ENCODE assay signal across 20 cellular contexts in the genomic region with DNA sequence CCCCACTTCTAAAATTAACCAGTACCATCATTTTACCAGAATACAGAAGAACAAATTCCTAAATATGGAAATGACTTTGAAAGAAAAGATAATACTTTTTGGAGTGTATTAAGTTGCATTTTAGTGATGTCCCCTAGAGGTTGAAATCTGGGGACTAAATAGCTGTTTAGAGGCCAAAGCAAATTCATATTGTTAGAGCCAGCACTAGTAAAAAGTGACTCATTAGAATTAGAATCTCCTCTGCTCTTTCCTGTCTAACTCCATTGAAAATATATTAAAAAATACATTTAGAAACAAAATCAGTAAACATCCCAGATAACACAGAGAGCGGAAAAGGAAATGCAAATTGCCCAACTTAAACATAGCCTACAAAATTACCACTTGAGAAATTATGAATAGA.
"Had no signal": no experiment of that assay in that cellular context is flagged by ENCODE, and none has a peak within 500 bp of the region (broad histone marks: within the 10 kb centered on the region; RNA-seq: fewer than 3 reads in every experiment).

No MANE protein-coding gene starts in this region.

- H3K9me3 ChIP-seq: colonic mucosa, tibial artery had no signal

- H3K4me3 Mint-ChIP-seq: activated CD4-positive, alpha-beta memory T cell treated with anti-CD3 and anti-CD28 coated beads for 36 hours; activated naive CD4-positive, alpha-beta T cell treated with anti-CD3 and anti-CD28 coated beads for 36 hours; endodermal cell; naive thymus-derived CD4-positive, alpha-beta T cell; WTC11 had no signal

- ATAC-seq: left lobe of liver; naive thymus-derived CD4-positive, alpha-beta T cell; WTC11 had no signal

- H3K27me3 Mint-ChIP-seq: activated CD4-positive, alpha-beta memory T cell treated with anti-CD3 and anti-CD28 coated beads for 36 hours; naive thymus-derived CD4-positive, alpha-beta T cell had no signal

- H3K27ac Mint-ChIP-seq: activated CD4-positive, alpha-beta memory T cell treated with anti-CD3 and anti-CD28 coated beads for 36 hours; activated naive CD4-positive, alpha-beta T cell treated with anti-CD3 and anti-CD28 coated beads for 36 hours; endodermal cell; naive thymus-derived CD4-positive, alpha-beta T cell; WTC11 had no signal

- H3K27me3 ChIP-seq: brain microvascular endothelial cell, colonic mucosa, sigmoid colon, tibial artery had no signal

- H3K9me3 Mint-ChIP-seq: endodermal cell had no signal

- DNase-seq: activated CD4-positive, alpha-beta memory T cell treated with anti-CD3 and anti-CD28 coated beads for 36 hours; activated CD4-positive, alpha-beta T cell treated with anti-CD3 and anti-CD28 coated beads for 4 hours; activated naive CD4-positive, alpha-beta T cell treated with anti-CD3 and anti-CD28 coated beads for 36 hours; activated T-cell treated with anti-CD3 and anti-CD28 coated beads for 4 hours; anterior cingulate cortex; central memory CD4-positive, alpha-beta T cell; colonic mucosa; endodermal cell; head of caudate nucleus; naive thymus-derived CD4-positive, alpha-beta T cell; sigmoid colon; stimulated activated CD4-positive, alpha-beta T cell treated with anti-CD3 and anti-CD28 coated beads, Interleukin-12 subunit alpha, Interleukin-12 subunit beta, amount 100 ng/mL, for 4 hours; stimulated activated CD4-positive, alpha-beta T cell treated with anti-CD3 and anti-CD28 coated beads, Interleukin-1b, Interleukin-23, amount 100 ng/mL, for 48 hours; stimulated activated CD8-positive, alpha-beta memory T cell treated with anti-CD3 and anti-CD28 coated beads, Interleukin-4, amount 100 ng/mL, for 48 hours; stimulated activated naive CD4-positive, alpha-beta T cell treated with Interleukin-2 at 50 U/mL for 16 hours; tibial artery had no signal

- H3K27ac ChIP-seq: brain microvascular endothelial cell, colonic mucosa, epithelial cell of prostate, sigmoid colon, tibial artery had no signal

- H3K4me1 ChIP-seq: colonic mucosa, sigmoid colon had no signal

- H3K36me3 Mint-ChIP-seq: activated CD4-positive, alpha-beta memory T cell treated with anti-CD3 and anti-CD28 coated beads for 36 hours; naive thymus-derived CD4-positive, alpha-beta T cell; WTC11 had no signal

- H3K36me3 ChIP-seq: brain microvascular endothelial cell, colonic mucosa, sigmoid colon, tibial artery had no signal

- H3K4me3 ChIP-seq: colonic mucosa, sigmoid colon, tibial artery had no signal
